Comparison of ENCODE assay signal across 1 cellular context in genomic region chr11:128504489-128504888, GRCh38.
TF ChIP-seq lines count a peak whose summit lies in the region.

No MANE protein-coding gene starts in this region.

TF ChIP-seq in K562, 482 proteins besides CTCF, POLR2A, EP300 and RAD21 (continued from another document):
- TF ChIP-seq RREB1 (CRISPR knock-in tag; IDR thresholded peaks at IDR 0.05) (no peak), FOXA3 (CRISPR knock-in tag; conservative IDR thresholded peaks at IDR 0.05 in 1 of 2, IDR thresholded peaks at IDR 0.05 in 1 of 2) (peak in 1 of 2 experiments; percentile 40; a peak in 1 of 4 replicates), HMBOX1 (IDR thresholded peaks at IDR 0.05) (0 out of 2 replicates have a peak, but pooled peaks have one; percentile 29)
